In genomic region chr2:8598295-8598997, GRCh38 we compare ENCODE assay signal across 8 cellular contexts.
DNase-seq lines count a peak whose midpoint lies in the region; ATAC-seq and TF ChIP-seq lines count a peak whose summit lies in the region.
"Not testable (repeated sequence)": the region's sequence is repeated elsewhere in the genome, so short reads cannot be mapped to it uniquely, and the experiment has no call there.

No MANE protein-coding gene starts in this region.

- TF ChIP-seq CTCF in astrocyte of the spinal cord (IDR thresholded peaks at IDR 0.05; ENCODE audit: low read depth, low read length); fibroblast of villous mesenchyme (IDR thresholded peaks at IDR 0.05; ENCODE audit: insufficient read depth, low read depth, low read length); right lobe of liver (IDR thresholded peaks at IDR 0.05): not testable (repeated sequence)

- intact Hi-C loops in right lobe of liver (cut with DNase I); sciatic nerve (cut with DNase I): not testable (repeated sequence)

- DNase-seq in ACHN = peak; percentile 65
- peak; percentile 88 for DNase-seq in GM04504 (ENCODE audit: low read depth)
- DNase-seq in MG63 = peak; percentile 83
- peak; percentile 98 for DNase-seq in SIG-M5 treated with dmso at 0.1 percent for 504 hours (lab: John Stamatoyannopoulos, UW; ENCODE audit: unreplicated experiment)
- DNase-seq in astrocyte of the spinal cord (ENCODE audit: low read depth, low spot score) = peak; percentile 83
- peak; percentile 93 for DNase-seq in fibroblast of villous mesenchyme (ENCODE audit: low read depth)
- peak in 1 of 3 donors; percentile 60 for DNase-seq in right lobe of liver
- DNase-seq in sciatic nerve (ENCODE audit: low spot score) = not testable (repeated sequence)

- ATAC-seq in right lobe of liver (peak; percentile 58 to 87 (median 81)), sciatic nerve (peak; percentile 83)

- H3K9me3 ChIP-seq in MG63, right lobe of liver: not testable (repeated sequence)

- H3K27me3 ChIP-seq in MG63, right lobe of liver: not testable (repeated sequence)

- not testable (repeated sequence) for H3K36me3 ChIP-seq in MG63, right lobe of liver

- H3K4me1 ChIP-seq in right lobe of liver = peaks cover 0 to 14% (median 2%) of the 10 kb centered on the region in 4 donors

- TF ChIP-seq POLR2A in right lobe of liver (IDR thresholded peaks at IDR 0.05) = not testable (repeated sequence)

- H3K27ac ChIP-seq in right lobe of liver = peak overlapping the region in 2 of 3 donors; percentile 59 to 69

- not testable (repeated sequence) for H3K4me3 ChIP-seq in MG63; astrocyte of the spinal cord (ENCODE audit: low read depth, low read length); fibroblast of villous mesenchyme (ENCODE audit: low read depth, low read length); right lobe of liver

- in situ Hi-C loops in ACHN (cut with HindIII; ENCODE audit: low pct_ligation_motif_present, low pct_unique_long_range_greater_than_20kb, low sequenced_read_pairs); astrocyte of the spinal cord (cut with HindIII; ENCODE audit: low sequenced_read_pairs): not testable (repeated sequence)

- 50% methylated on average over 12 of the region's 13 CpGs for WGBS in right lobe of liver (ENCODE audit: insufficient coverage, low coverage, low lambda C conversion rate, missing lambda C conversion rate)
